In genomic region chr17:81544281-81544974, GRCh38 we compare ENCODE assay signal across 32 cellular contexts.
"Had no signal": no experiment of that assay in that cellular context is flagged by ENCODE, and none has a peak within 500 bp of the region (broad histone marks: within the 10 kb centered on the region; RNA-seq: fewer than 3 reads in every experiment).

No MANE protein-coding gene starts in this region.

- H3K27me3 ChIP-seq: body of pancreas, breast epithelium had no signal

- H3K27ac ChIP-seq: body of pancreas, breast epithelium, KMS-11, VCaP had no signal

- H3K4me3 Mint-ChIP-seq: activated B cell treated with CpG ODN at 0.5 μM for 24 hours; activated CD4-positive, alpha-beta memory T cell treated with anti-CD3 and anti-CD28 coated beads for 36 hours; activated naive CD8-positive, alpha-beta T cell treated with anti-CD3 and anti-CD28 coated beads for 36 hours; activated T-cell treated with anti-CD3 and anti-CD28 coated beads, Interleukin-2, amount 50 U/mL, for 4 hours had no signal

- H3K27ac Mint-ChIP-seq: activated B cell treated with CpG ODN at 0.5 μM for 24 hours; activated CD4-positive, alpha-beta memory T cell treated with anti-CD3 and anti-CD28 coated beads for 36 hours; activated naive CD8-positive, alpha-beta T cell treated with anti-CD3 and anti-CD28 coated beads for 36 hours had no signal

- DNase-seq: activated B cell treated with CpG ODN at 0.5 μM for 24 hours; activated CD4-positive, alpha-beta memory T cell treated with anti-CD3 and anti-CD28 coated beads for 36 hours; activated CD4-positive, alpha-beta T cell treated with anti-CD3 and anti-CD28 coated beads for 4 hours; activated CD4-positive, alpha-beta T cell treated with anti-CD3 and anti-CD28 coated beads, Interleukin-2, amount 50 U/mL, for 1 hour; activated CD4-positive, CD25-positive, alpha-beta regulatory T cell treated with anti-CD3 and anti-CD28 coated beads, Interleukin-2, amount 50 U/mL, for 72 hours; activated CD8-positive, alpha-beta memory T cell treated with anti-CD3 and anti-CD28 coated beads, Interleukin-2, amount 50 U/mL, for 4 hours; activated effector memory CD4-positive, alpha-beta T cell treated with Interleukin-2 at 50 U/mL for 16 hours; activated naive CD4-positive, alpha-beta T cell; activated naive CD8-positive, alpha-beta T cell treated with anti-CD3 and anti-CD28 coated beads for 36 hours; activated T-cell treated with anti-CD3 and anti-CD28 coated beads for 4 hours; activated T-cell treated with anti-CD3 and anti-CD28 coated beads, Interleukin-2, amount 50 U/mL, for 4 hours; amniotic stem cell; caudate nucleus; MM.1S; MV-4-11; NCI-H1092; NCI-H1436 treated with DMSO at 0.1 percent for 48 hours; NCI-H1694 treated with DMSO at 0.1 percent for 48 hours; NCI-H2029; NCI-H345; NCI-H526; NCI-H748 treated with DMSO at 0.1 percent for 48 hours; NK-92 treated with Interleukin-12 subunit alpha and Interleukin-12 subunit beta, amount 100 ng/mL, for 24 hours; PC-3; SIG-M5; SW 1271; T-helper 2 cell; T-helper 9 cell had no signal

- H3K4me3 ChIP-seq: body of pancreas, breast epithelium had no signal

- H3K9me3 Mint-ChIP-seq: activated B cell treated with CpG ODN at 0.5 μM for 24 hours; activated CD4-positive, alpha-beta memory T cell treated with anti-CD3 and anti-CD28 coated beads for 36 hours; activated naive CD8-positive, alpha-beta T cell treated with anti-CD3 and anti-CD28 coated beads for 36 hours; activated T-cell treated with anti-CD3 and anti-CD28 coated beads, Interleukin-2, amount 50 U/mL, for 4 hours had no signal

- H3K9me3 ChIP-seq: body of pancreas, breast epithelium had no signal

- H3K4me1 ChIP-seq: body of pancreas, breast epithelium had no signal

- H3K27me3 Mint-ChIP-seq: activated B cell treated with CpG ODN at 0.5 μM for 24 hours; activated CD4-positive, alpha-beta memory T cell treated with anti-CD3 and anti-CD28 coated beads for 36 hours; activated naive CD8-positive, alpha-beta T cell treated with anti-CD3 and anti-CD28 coated beads for 36 hours had no signal

- H3K9ac ChIP-seq: KMS-11 had no signal

- H3K4me2 ChIP-seq: KMS-11 had no signal

- ATAC-seq: activated T-cell treated with anti-CD3 and anti-CD28 coated beads, Interleukin-2, amount 50 U/mL, for 4 hours; body of pancreas; PC-3 had no signal
